16 cellular contexts compared by ENCODE assay signal in genomic region chr5:181166812-181167733, GRCh38. TPM values are rescaled to one million over a fixed set of nuclear protein-coding genes. Genes with fewer than 3 reads are reported as not detected.
DNase-seq lines count a peak whose midpoint lies in the region; ATAC-seq, FAIRE-seq and TF ChIP-seq lines count a peak whose summit lies in the region.
"Had no signal": no experiment of that assay in that cellular context is flagged by ENCODE, and none has a peak within 500 bp of the region (broad histone marks: within the 10 kb centered on the region; RNA-seq: fewer than 3 reads in every experiment).

No MANE protein-coding gene starts in this region.

- POLR2A ChIA-PET in GM12878 (lab: Charles Lee): interaction anchor here (1.4 kb wide), 1 partner anchor 18 kb away, joined by 4 read pairs; no protein-coding TSS in a partner anchor

- no peak overlapping the region for H2AFZ ChIP-seq in OCI-LY1 (ENCODE audit: low read length)
- no peak overlapping the region; the same call in 1 of the 2 replicates for H2AFZ ChIP-seq in GM12878 (ENCODE audit: control insufficient read depth, low read depth, low read length)

- TF ChIP-seq POLR2A in GM12878 (IDR thresholded peaks at IDR 0.05; ENCODE audit: low read depth, low read length): no peak

- H3K4me2 ChIP-seq in BLaER1 treated with 17β-estradiol and CSF1 and Interleukin-3, amounts not matched to agents 10 nM and 100 nM: peak overlapping the region; percentile 39 to 86 (median 60); a peak in 21 of 22 replicates
- H3K4me2 ChIP-seq in OCI-LY1 (ENCODE audit: low read length): peak overlapping the region; percentile 63
- H3K4me2 ChIP-seq in GM12878 (ENCODE audit: control insufficient read depth, insufficient read depth): peak overlapping the region; percentile 19

- no peak for TF ChIP-seq RAD21 in GM12878 (IDR thresholded peaks at IDR 0.05; ENCODE audit: insufficient read depth, low read depth, low read length)

- H3K79me2 ChIP-seq in OCI-LY1 (ENCODE audit: insufficient read depth, low read length) (no peaks in the 10 kb centered on the region), GM12878 (ENCODE audit: control insufficient read depth, insufficient read depth, low read length) (no peaks in the 10 kb centered on the region)

- H3K9me2 ChIP-seq in OCI-LY1 (ENCODE audit: low read depth, low read length): no peaks in the 10 kb centered on the region

- no peak overlapping the region for H3K9ac ChIP-seq in BLaER1 treated with 17β-estradiol and CSF1 and Interleukin-3, amounts not matched to agents 10 nM and 100 nM
- peak overlapping the region; percentile 12; the same call in 1 of the 2 replicates for H3K9ac ChIP-seq in OCI-LY1 (ENCODE audit: low read length)
- no peak overlapping the region for H3K9ac ChIP-seq in GM12878 (ENCODE audit: control insufficient read depth, insufficient read depth, low read length)

- H3K9me3 ChIP-seq in BLaER1 treated with 17β-estradiol and CSF1 and Interleukin-3, amounts not matched to agents 10 nM and 100 nM (replicated peaks in 1 of 11): peaks cover 0 to 5% (median 0%) of the 10 kb centered on the region in 11 experiments; a peak in 1 of 22 replicates
- H3K9me3 ChIP-seq in OCI-LY1 (ENCODE audit: low read length) (no peaks in the 10 kb centered on the region), GM12878 (replicated peaks; ENCODE audit: control insufficient read depth, insufficient read depth, low read length) (no peaks in the 10 kb centered on the region), aorta (ENCODE audit: control insufficient read depth, low read length) (no peaks in the 10 kb centered on the region)
- H3K9me3 ChIP-seq: esophagus muscularis mucosa, right atrium auricular region had no signal

- peak; percentile 7 for FAIRE-seq in GM12878 (lab: Jason Lieb, UNC)
- FAIRE-seq: H1, kidney had no signal

- RAD21 ChIA-PET in GM12878 (lab: Charles Lee; ENCODE audit: unreplicated experiment): interaction anchor here (1.0 to 2.3 kb wide), 7 partner anchors 11 to 306 kb away, joined by 3 to 14 read pairs (median 5); partner anchors contain the start of gene ZFP62

- no peak for TF ChIP-seq CTCF in OCI-LY1 (IDR thresholded peaks at IDR 0.05; ENCODE audit: low read length)
- TF ChIP-seq CTCF in GM12878 (IDR thresholded peaks at IDR 0.05 in 2 of 3, conservative IDR thresholded peaks at IDR 0.05 in 1 of 3; ENCODE audit: control insufficient read depth in 2 of 3, extremely low read depth in 1 of 3, insufficient read depth in 1 of 3, low read depth in 3 of 3, low read length in 3 of 3): no peak

- H3K27ac ChIP-seq in BLaER1 treated with 17β-estradiol and CSF1 and Interleukin-3, amounts not matched to agents 10 nM and 100 nM: peak overlapping the region in 4 of 11 experiments; percentile 22 to 36 (median 30); a peak in 7 of 22 replicates
- peak overlapping the region; percentile 84 for H3K27ac ChIP-seq in OCI-LY1 (ENCODE audit: low read depth, low read length, poor library complexity, severe bottlenecking)
- no peak overlapping the region for H3K27ac ChIP-seq in GM12878 (ENCODE audit: control insufficient read depth, insufficient read depth)
- H3K27ac ChIP-seq in aorta (ENCODE audit: low read depth in 1 of 2, low read length in 2 of 2): no peak overlapping the region
- H3K27ac ChIP-seq: esophagus muscularis mucosa, right atrium auricular region had no signal

- 31% methylated on average over 6 of the region's 6 CpGs for WGBS in GM12878 (ENCODE audit: insufficient coverage, insufficient replicate concordance, low lambda C conversion rate, missing lambda C conversion rate)
- 70 to 73% methylated on average over 6 of the region's 6 CpGs for WGBS in aorta, 2 donors

- BruUV-seq in GM12878 (replicated peaks; lab: Mats Ljungman, UMichigan): no TSS peak

- in situ Hi-C loops in GM12878 (cut with MboI): no loop called here

- no peaks in the 10 kb centered on the region for H4K20me1 ChIP-seq in BLaER1 treated with 17β-estradiol and CSF1 and Interleukin-3, amounts not matched to agents 10 nM and 100 nM
- H4K20me1 ChIP-seq in OCI-LY1 (ENCODE audit: insufficient read depth, low read length) (no peaks in the 10 kb centered on the region), GM12878 (ENCODE audit: control insufficient read depth, insufficient read depth) (no peaks in the 10 kb centered on the region)

- H3K4me3 ChIP-seq in BLaER1 treated with 17β-estradiol and CSF1 and Interleukin-3, amounts not matched to agents 10 nM and 100 nM: no peak overlapping the region
- H3K4me3 ChIP-seq in OCI-LY1 (ENCODE audit: low read depth, low read length, poor library complexity, severe bottlenecking): peak overlapping the region; percentile 56
- H3K4me3 ChIP-seq in GM12878: no peak overlapping the region
- H3K4me3 ChIP-seq in aorta (ENCODE audit: low read length in 2 of 2): no peak overlapping the region
- H3K4me3 ChIP-seq: esophagus muscularis mucosa, right atrium auricular region had no signal

- H3K36me3 ChIP-seq in BLaER1 treated with 17β-estradiol and CSF1 and Interleukin-3, amounts not matched to agents 10 nM and 100 nM: no peaks in the 10 kb centered on the region
- H3K36me3 ChIP-seq in OCI-LY1 (ENCODE audit: insufficient read depth, low read length) (no peaks in the 10 kb centered on the region), GM12878 (ENCODE audit: control insufficient read depth in 2 of 2, insufficient read depth in 2 of 2, low read length in 1 of 2) (no peaks in the 10 kb centered on the region), aorta (ENCODE audit: control insufficient read depth in 1 of 2, insufficient read depth in 2 of 2, low read length in 1 of 2) (no peaks in the 10 kb centered on the region)
- H3K36me3 ChIP-seq: esophagus muscularis mucosa, right atrium auricular region had no signal

- H3F3A ChIP-seq in OCI-LY1 (ENCODE audit: insufficient read depth, low read length): peaks cover 5% of the 10 kb centered on the region; the same call in 1 of the 2 replicates

- DNase-seq in EL (peak; percentile 13), GM12878 (ENCODE audit: low read depth, low spot score) (no peak), aorta (no peak), NCI-H2196 (lab: John Stamatoyannopoulos, UW; ENCODE audit: unreplicated experiment) (no peak), NCI-H510A treated with DMSO at 0.1 percent for 48 hours (lab: John Stamatoyannopoulos, UW) (no peak)
- DNase-seq: activated naive CD4-positive, alpha-beta T cell treated with Interleukin-2 at 50 U/mL for 16 hours; IMR-90; kidney had no signal

- 0 out of 3 replicates have a peak, but pooled peaks have one; percentile 5 for ATAC-seq in GM12878
- no peak for ATAC-seq in aorta (ENCODE audit: low FRiP score)

- TF ChIP-seq EP300 in GM12878 (IDR thresholded peaks at IDR 0.05; ENCODE audit: borderline replicate concordance in 1 of 2, control insufficient read depth in 1 of 2, low read depth in 2 of 2, low read length in 2 of 2): no peak

- CTCF ChIA-PET in GM12878 (lab: Yijun Ruan, JAX): interaction anchor here (0.9 to 4.5 kb wide), 18 partner anchors 9 to 380 kb away, joined by 3 to 37 read pairs (median 5); partner anchors contain the start of gene BTNL9

- H3K27me3 ChIP-seq in BLaER1 treated with 17β-estradiol and CSF1 and Interleukin-3, amounts not matched to agents 10 nM and 100 nM: peaks cover 0 to 20% (median 5%) of the 10 kb centered on the region in 11 experiments; a peak in 10 of 22 replicates
- no peaks in the 10 kb centered on the region for H3K27me3 ChIP-seq in OCI-LY1 (ENCODE audit: insufficient read depth, low read length)
- no peaks in the 10 kb centered on the region for H3K27me3 ChIP-seq in GM12878 (replicated peaks in 1 of 2; ENCODE audit: control insufficient read depth in 2 of 2, insufficient read depth in 2 of 2, low read length in 1 of 2)
- H3K27me3 ChIP-seq in aorta (ENCODE audit: control insufficient read depth in 1 of 2, insufficient read depth in 2 of 2, low read length in 1 of 2): no peaks in the 10 kb centered on the region

- peaks cover 57 to 82% (median 74%) of the 10 kb centered on the region in 10 experiments for H3K4me1 ChIP-seq in BLaER1 treated with 17β-estradiol and CSF1 and Interleukin-3, amounts not matched to agents 10 nM and 100 nM
- H3K4me1 ChIP-seq in OCI-LY1 (ENCODE audit: insufficient read depth, low read length, severe bottlenecking) (peaks cover 79% of the 10 kb centered on the region), GM12878 (ENCODE audit: control insufficient read depth, insufficient read depth, low read length) (peaks cover 32% of the 10 kb centered on the region), aorta (ENCODE audit: control insufficient read depth in 1 of 2, insufficient read depth in 2 of 2, low read length in 2 of 2) (no peaks in the 10 kb centered on the region)

- intact Hi-C loops in GM12878 (cut with micrococcal nuclease; ENCODE audit: unreplicated experiment): no loop called here
- intact Hi-C loops in aorta (cut with DNase I): no loop called here

- SMC1A ChIA-PET in GM12878 (lab: Charles Lee; ENCODE audit: uncharacterized antibody, unreplicated experiment): interaction anchor here (0.8 to 2.6 kb wide), 10 partner anchors 10 to 362 kb away, joined by 3 to 17 read pairs (median 6); no protein-coding TSS in a partner anchor

RNA-seq across cellular contexts. Expression of gene OR2V2, which starts 19.7 kb away (rescaled TPM):
- total RNA-seq in GM12878 (2013; cell fraction: nucleolus; rRNA removed): 0.20 and 0.56 TPM in 2 replicates
- not detected in 2 replicates for total RNA-seq in GM12878 (2014; rRNA removed)
- not detected in 2 replicates for total RNA-seq in GM12878 (2014; rRNA removed; fragmentation: Illumina TruSeq; extraction: Trizol)
- total RNA-seq in GM12878 (2021): not detected in 2 replicates
- polyA plus RNA-seq in GM12878 (2011; ENCODE audit: low read depth): not detected
- polyA plus RNA-seq in GM12878 (2011; rRNA removed): 0.14 and 0.26 TPM in 2 replicates
- polyA plus RNA-seq in GM12878 (2011; cell fraction: cytosol; rRNA removed): 0.09 and 0.13 TPM in 2 replicates
- polyA plus RNA-seq in GM12878 (2011; cell fraction: nucleus; rRNA removed): 0.22 and 0.25 TPM in 2 replicates
- not detected in 2 replicates for polyA plus RNA-seq in GM12878 (2012)
- polyA plus RNA-seq in GM12878 (2014; fragmentation: Illumina TruSeq; extraction: Trizol): 0.11 TPM in 1 of 2 replicates, not detected in the other
- polyA plus RNA-seq in GM12878 (2014; fragmentation: Nextera tagmentation; extraction: Ambion mirVana): not detected
- not detected in 2 replicates for polyA plus RNA-seq in GM12878 (2014; rRNA removed)
- not detected for polyA plus RNA-seq in GM12878 (2016; fragmentation: Nextera tagmentation; extraction: Ambion mirVana)
- polyA minus RNA-seq in GM12878 (2011; rRNA and poly(A)+ RNA removed): 0.05 and 0.88 TPM in 2 replicates
- polyA minus RNA-seq in GM12878 (2011; cell fraction: cytosol; rRNA and poly(A)+ RNA removed): not detected in 2 replicates
- 0.24 and 0.29 TPM in 2 replicates for polyA minus RNA-seq in GM12878 (2011; cell fraction: nucleus; rRNA and poly(A)+ RNA removed)
- total RNA-seq in aorta: not detected
- not detected for polyA plus RNA-seq in aorta
- total RNA-seq: dermis microvascular lymphatic vessel endothelial cell, esophagus muscularis mucosa, H1, IMR-90, kidney, right atrium auricular region, subcutaneous adipose tissue had no signal
- polyA plus RNA-seq: BJ, H1, IMR-90 had no signal

RNA-seq across cellular contexts. Expression of gene OR2V1, which starts 36.1 kb away (rescaled TPM):
- total RNA-seq in GM12878 (2013; cell fraction: nucleolus; rRNA removed): 1.1 and 2.0 TPM in 2 replicates
- 0.05 TPM in 1 of 2 replicates, not detected in the other for total RNA-seq in GM12878 (2014; rRNA removed)
- not detected in 2 replicates for total RNA-seq in GM12878 (2014; rRNA removed; fragmentation: Illumina TruSeq; extraction: Trizol)
- total RNA-seq in GM12878 (2021): not detected in 2 replicates
- 0.18 TPM for polyA plus RNA-seq in GM12878 (2011; ENCODE audit: low read depth)
- 3.2 and 4.4 TPM in 2 replicates for polyA plus RNA-seq in GM12878 (2011; rRNA removed)
- polyA plus RNA-seq in GM12878 (2011; cell fraction: cytosol; rRNA removed): 3.7 and 4.0 TPM in 2 replicates
- 1.9 and 4.3 TPM in 2 replicates for polyA plus RNA-seq in GM12878 (2011; cell fraction: nucleus; rRNA removed)
- polyA plus RNA-seq in GM12878 (2012): 0.18 and 0.20 TPM in 2 replicates
- polyA plus RNA-seq in GM12878 (2014; fragmentation: Illumina TruSeq; extraction: Trizol): not detected in 2 replicates
- polyA plus RNA-seq in GM12878 (2014; fragmentation: Nextera tagmentation; extraction: Ambion mirVana): not detected
- not detected in 2 replicates for polyA plus RNA-seq in GM12878 (2014; rRNA removed)
- polyA plus RNA-seq in GM12878 (2016; fragmentation: Nextera tagmentation; extraction: Ambion mirVana): under 1 TPM in 1 of 2 experiments, not detected in 1; 0.20 TPM
- polyA minus RNA-seq in GM12878 (2011; rRNA and poly(A)+ RNA removed): 3.6 and 4.9 TPM in 2 replicates
- 0.53 and 1.8 TPM in 2 replicates for polyA minus RNA-seq in GM12878 (2011; cell fraction: cytosol; rRNA and poly(A)+ RNA removed)
- polyA minus RNA-seq in GM12878 (2011; cell fraction: nucleus; rRNA and poly(A)+ RNA removed): 0.85 and 0.86 TPM in 2 replicates
- not detected for total RNA-seq in aorta
- polyA plus RNA-seq in aorta: not detected
- total RNA-seq: dermis microvascular lymphatic vessel endothelial cell, esophagus muscularis mucosa, H1, IMR-90, kidney, right atrium auricular region, subcutaneous adipose tissue had no signal
- polyA plus RNA-seq: BJ, H1, IMR-90 had no signal

RNA-seq across cellular contexts. Expression of gene TRIM7, which starts 37.9 kb away (rescaled TPM):
- 0.59 and 0.84 TPM in 2 replicates for total RNA-seq in GM12878 (2013; cell fraction: nucleolus; rRNA removed)
- total RNA-seq in GM12878 (2014; rRNA removed): 0.54 and 1.1 TPM in 2 replicates
- 0.22 and 0.46 TPM in 2 replicates for total RNA-seq in GM12878 (2014; rRNA removed; fragmentation: Illumina TruSeq; extraction: Trizol)
- 0.38 and 0.96 TPM in 2 replicates for total RNA-seq in GM12878 (2021)
- polyA plus RNA-seq in GM12878 (2011; ENCODE audit: low read depth): 1.1 TPM
- polyA plus RNA-seq in GM12878 (2011; rRNA removed): 1.6 TPM in 2 replicates
- polyA plus RNA-seq in GM12878 (2011; cell fraction: cytosol; rRNA removed): 0.97 and 1.0 TPM in 2 replicates
- 2.2 and 2.4 TPM in 2 replicates for polyA plus RNA-seq in GM12878 (2011; cell fraction: nucleus; rRNA removed)
- 0.87 and 1.7 TPM in 2 replicates for polyA plus RNA-seq in GM12878 (2012)
- polyA plus RNA-seq in GM12878 (2014; fragmentation: Illumina TruSeq; extraction: Trizol): 0.32 and 0.33 TPM in 2 replicates
- polyA plus RNA-seq in GM12878 (2014; fragmentation: Nextera tagmentation; extraction: Ambion mirVana): under 1 TPM; 0.02 to 0.20 TPM
- polyA plus RNA-seq in GM12878 (2014; rRNA removed): 0.84 and 1.1 TPM in 2 replicates
- polyA plus RNA-seq in GM12878 (2016; fragmentation: Nextera tagmentation; extraction: Ambion mirVana): 1 to 10 TPM in 1 of 2 experiments, under 1 TPM in 1; 0.44 to 1.3 TPM
- 0.80 and 0.88 TPM in 2 replicates for polyA minus RNA-seq in GM12878 (2011; rRNA and poly(A)+ RNA removed)
- polyA minus RNA-seq in GM12878 (2011; cell fraction: cytosol; rRNA and poly(A)+ RNA removed): 0.83 and 1.1 TPM in 2 replicates
- polyA minus RNA-seq in GM12878 (2011; cell fraction: nucleus; rRNA and poly(A)+ RNA removed): 0.73 and 1.5 TPM in 2 replicates
- 1 to 10 TPM; 3.0 to 6.9 TPM for total RNA-seq in aorta
- 1 to 10 TPM; 4.3 to 6.3 TPM for polyA plus RNA-seq in aorta

RNA-seq across cellular contexts. Expression of gene TRIM41, which starts 56.0 kb away (rescaled TPM):
- total RNA-seq in GM12878 (2013; cell fraction: nucleolus; rRNA removed): 30.1 and 34.3 TPM in 2 replicates
- 16.0 and 17.2 TPM in 2 replicates for total RNA-seq in GM12878 (2014; rRNA removed)
- 10.5 and 10.6 TPM in 2 replicates for total RNA-seq in GM12878 (2014; rRNA removed; fragmentation: Illumina TruSeq; extraction: Trizol)
- 24.6 and 28.9 TPM in 2 replicates for total RNA-seq in GM12878 (2021)
- polyA plus RNA-seq in GM12878 (2011; ENCODE audit: low read depth): 11.5 TPM
- 14.8 and 17.7 TPM in 2 replicates for polyA plus RNA-seq in GM12878 (2011; rRNA removed)
- 16.4 and 21.9 TPM in 2 replicates for polyA plus RNA-seq in GM12878 (2011; cell fraction: cytosol; rRNA removed)
- polyA plus RNA-seq in GM12878 (2011; cell fraction: nucleus; rRNA removed): 173 and 195 TPM in 2 replicates
- 21.7 and 28.2 TPM in 2 replicates for polyA plus RNA-seq in GM12878 (2012)
- polyA plus RNA-seq in GM12878 (2014; fragmentation: Illumina TruSeq; extraction: Trizol): 9.4 and 10.6 TPM in 2 replicates
- polyA plus RNA-seq in GM12878 (2014; fragmentation: Nextera tagmentation; extraction: Ambion mirVana): 1 to 10 TPM; 1.0 to 3.2 TPM
- 21.5 and 24.4 TPM in 2 replicates for polyA plus RNA-seq in GM12878 (2014; rRNA removed)
- 1 to 10 TPM; 5.2 to 5.5 TPM for polyA plus RNA-seq in GM12878 (2016; fragmentation: Nextera tagmentation; extraction: Ambion mirVana)
- 8.6 and 10.9 TPM in 2 replicates for polyA minus RNA-seq in GM12878 (2011; rRNA and poly(A)+ RNA removed)
- polyA minus RNA-seq in GM12878 (2011; cell fraction: cytosol; rRNA and poly(A)+ RNA removed): 6.8 and 7.5 TPM in 2 replicates
- polyA minus RNA-seq in GM12878 (2011; cell fraction: nucleus; rRNA and poly(A)+ RNA removed): 16.0 and 24.7 TPM in 2 replicates
- total RNA-seq in aorta: 10 to 100 TPM; 15.2 to 21.4 TPM
- 10 to 100 TPM; 15.7 to 22.2 TPM for polyA plus RNA-seq in aorta
